In genomic region chr10:121096617-121097431, GRCh38 we compare ENCODE assay signal across 15 cellular contexts.
A peak's percentile ranks its signal among the peaks of the same experiment; 100 is the strongest.
DNase-seq lines count a peak whose midpoint lies in the region; ATAC-seq and TF ChIP-seq lines count a peak whose summit lies in the region.
"Had no signal": no experiment of that assay in that cellular context is flagged by ENCODE, and none has a peak within 500 bp of the region (broad histone marks: within the 10 kb centered on the region; RNA-seq: fewer than 3 reads in every experiment).

No MANE protein-coding gene starts in this region.

- H3K4me1 ChIP-seq in left lung, result peaks cover 0 to 9% of the 10 kb centered on the region in 2 donors
- H3K4me1 ChIP-seq in transverse colon, result peaks cover 0 to 11% (median 0%) of the 10 kb centered on the region in 4 donors
- H3K4me1 ChIP-seq in sigmoid colon, result peaks cover 0 to 17% (median 3%) of the 10 kb centered on the region in 4 donors
- H3K4me1 ChIP-seq: HAP-1, psoas muscle, testis had no signal

- H3K9me3 ChIP-seq in left lung (peaks cover 0 to 2% of the 10 kb centered on the region in 2 donors), transverse colon (no peaks in the 10 kb centered on the region), sigmoid colon (no peaks in the 10 kb centered on the region)
- H3K9me3 ChIP-seq: HAP-1, psoas muscle, testis had no signal

- H3K36me3 ChIP-seq in left lung (no peaks in the 10 kb centered on the region), transverse colon (no peaks in the 10 kb centered on the region), sigmoid colon (no peaks in the 10 kb centered on the region)
- H3K36me3 ChIP-seq: HAP-1 had no signal

- TF ChIP-seq POLR2A in transverse colon (IDR thresholded peaks at IDR 0.05) (no peak), sigmoid colon (IDR thresholded peaks at IDR 0.05) (no peak)

- ATAC-seq in left lung, result peak; percentile 67
- ATAC-seq: foreskin keratinocyte, psoas muscle had no signal

- TF ChIP-seq CTCF in choroid plexus epithelial cell (conservative IDR thresholded peaks at IDR 0.05; ENCODE audit: low read depth, low read length) (no peak), left lung (IDR thresholded peaks at IDR 0.05) (no peak), transverse colon (IDR thresholded peaks at IDR 0.05) (no peak), sigmoid colon (IDR thresholded peaks at IDR 0.05) (no peak)

- H3K27ac ChIP-seq in left lung, result peak overlapping the region; percentile 20 to 62
- H3K27ac ChIP-seq in transverse colon, result no peak overlapping the region
- no peak overlapping the region for H3K27ac ChIP-seq in sigmoid colon
- H3K27ac ChIP-seq: foreskin keratinocyte, KMS-11, psoas muscle, testis had no signal

- no peak for TF ChIP-seq EP300 in transverse colon (IDR thresholded peaks at IDR 0.05; ENCODE audit: low read depth)
- TF ChIP-seq EP300 in sigmoid colon (IDR thresholded peaks at IDR 0.05), result no peak

- no peaks in the 10 kb centered on the region for H3K27me3 ChIP-seq in left lung
- H3K27me3 ChIP-seq in transverse colon, result no peaks in the 10 kb centered on the region
- H3K27me3 ChIP-seq in sigmoid colon, result no peaks in the 10 kb centered on the region
- H3K27me3 ChIP-seq: foreskin keratinocyte, testis had no signal

- WGBS in transverse colon (ENCODE audit: low coverage in 1 of 2), 2 donors, result 82 to 100% methylated on average over 3 to 8 of the region's 8 CpGs
- 80 to 83% methylated on average over 8 of the region's 8 CpGs for WGBS in sigmoid colon, 2 donors

- intact Hi-C loops in left lung (cut with DNase I), result no loop called here
- intact Hi-C loops in transverse colon (cut with DNase I; ENCODE audit: low total_unique reads), result no loop called here
- intact Hi-C loops in sigmoid colon (cut with DNase I), result no loop called here

- peak; percentile 64 for DNase-seq in NCI-H82 (lab: John Stamatoyannopoulos, UW)
- DNase-seq in NCI-H82 treated with DMSO at 0.1 percent for 48 hours (lab: John Stamatoyannopoulos, UW; ENCODE audit: unreplicated experiment), result no peak
- DNase-seq in choroid plexus epithelial cell (ENCODE audit: low read depth), result peak; percentile 99
- DNase-seq in left lung, result no peak
- DNase-seq in transverse colon, result peak; percentile 22
- no peak for DNase-seq in sigmoid colon
- DNase-seq in NCI-H2227 treated with DMSO at 0.1 percent for 48 hours (lab: John Stamatoyannopoulos, UW), result no peak
- DNase-seq in GM03348 (ENCODE audit: low spot score), result no peak
- DNase-seq: activated CD4-positive, alpha-beta T cell treated with anti-CD3 and anti-CD28 coated beads, Interleukin-2, amount 10 ng/mL, durations not matched to agents 24 days and 14 days; NCI-H510A; psoas muscle; testis had no signal

- H3K4me3 ChIP-seq in choroid plexus epithelial cell (ENCODE audit: low read depth, low read length) (no peak overlapping the region), left lung (no peak overlapping the region), transverse colon (no peak overlapping the region), sigmoid colon (no peak overlapping the region)
- H3K4me3 ChIP-seq: HAP-1, psoas muscle, testis had no signal

- in situ Hi-C loops in transverse colon (cut with MboI; ENCODE audit: low pct_ligation_motif_present in 1 of 4, low pct_unique_long_range_greater_than_20kb in 1 of 4, low sequenced_read_pairs in 3 of 4), result no loop called here

Comparison
In these comparisons a context has a peak if more than half of its experiments do, and no peak if none do; other contexts are left out.
1. DNase-seq: peak in NCI-H82 (single experiment), choroid plexus epithelial cell (single experiment) and transverse colon (single experiment); none in NCI-H82 treated with DMSO at 0.1 percent for 48 hours (single experiment), left lung (0 of 2), sigmoid colon (single experiment), NCI-H2227 treated with DMSO at 0.1 percent for 48 hours (single experiment) and GM03348 (single experiment).
2. H3K27ac ChIP-seq: peak in left lung (2 of 2); none in transverse colon (0 of 4) and sigmoid colon (0 of 4).